ENCODE assay signal across 8 cellular contexts in genomic region chr17:68346448-68346847, GRCh38. TPM values are rescaled to one million over a fixed set of nuclear protein-coding genes. Genes with fewer than 3 reads are reported as not detected.
DNase-seq lines count a peak whose midpoint lies in the region; ATAC-seq and TF ChIP-seq lines count a peak whose summit lies in the region.

No MANE protein-coding gene starts in this region.

- H3K27me3 ChIP-seq in right lobe of liver (no peaks in the 10 kb centered on the region), prostate gland (replicated peaks; ENCODE audit: insufficient read depth) (no peaks in the 10 kb centered on the region)

- TF ChIP-seq CTCF in GM20000 (IDR thresholded peaks at IDR 0.05; ENCODE audit: extremely low read depth, missing control alignments) (no peak), right lobe of liver (IDR thresholded peaks at IDR 0.05) (no peak), prostate gland (IDR thresholded peaks at IDR 0.05) (no peak)

- H3K4me3 ChIP-seq in right lobe of liver (no peak overlapping the region), prostate gland (no peak overlapping the region)

- H3K4me1 ChIP-seq in right lobe of liver (peaks cover 0 to 5% (median 0%) of the 10 kb centered on the region in 4 donors), prostate gland (replicated peaks) (no peaks in the 10 kb centered on the region)

- 46% methylated on average over 9 of the region's 13 CpGs for WGBS in right lobe of liver (ENCODE audit: insufficient coverage, low coverage, low lambda C conversion rate, missing lambda C conversion rate)
- 76% methylated on average over 13 of the region's 13 CpGs for WGBS in prostate gland

- peak overlapping the region in 2 of 3 donors; percentile 12 to 28 for H3K27ac ChIP-seq in right lobe of liver
- H3K27ac ChIP-seq in prostate gland: no peak overlapping the region

- intact Hi-C loops in right lobe of liver (cut with DNase I): no loop called here
- intact Hi-C loops in prostate gland (cut with DNase I): no loop called here

- H3K36me3 ChIP-seq in right lobe of liver: no peaks in the 10 kb centered on the region
- no peaks in the 10 kb centered on the region for H3K36me3 ChIP-seq in prostate gland

- DNase-seq in GM20000 (ENCODE audit: low spot score) (peak; percentile 51), KG1 (lab: John Stamatoyannopoulos, UW) (peak; percentile 79), activated T-cell treated with anti-CD3 and anti-CD28 coated beads for 1 hour (ENCODE audit: low read depth) (peak; percentile 49), right lobe of liver (peak; percentile 37 to 70 (median 59)), SW480 (ENCODE audit: low spot score) (no peak), prostate gland (ENCODE audit: low spot score) (no peak), AG08395 (ENCODE audit: low spot score) (no peak)
- DNase-seq in stimulated activated naive CD8-positive, alpha-beta T cell treated with anti-CD3 and anti-CD28 coated beads, Interleukin-15, Interleukin-2, amounts not matched to agents 100 U/mL and 50 U/mL, for 24 hours: peak; percentile 73

- TF ChIP-seq POLR2A in right lobe of liver (IDR thresholded peaks at IDR 0.05) (no peak), prostate gland (IDR thresholded peaks at IDR 0.05) (no peak)

- ATAC-seq in right lobe of liver: peak; percentile 42 to 73 (median 54)
- ATAC-seq in stimulated activated naive CD8-positive, alpha-beta T cell treated with anti-CD3 and anti-CD28 coated beads, Interleukin-15, Interleukin-2, amounts not matched to agents 100 U/mL and 50 U/mL, for 24 hours: peak; percentile 87

- no peaks in the 10 kb centered on the region for H3K9me3 ChIP-seq in right lobe of liver
- H3K9me3 ChIP-seq in prostate gland: no peaks in the 10 kb centered on the region

RNA-seq across cellular contexts. Expression of gene ARSG, which starts 55.2 kb away (rescaled TPM):
- total RNA-seq in right lobe of liver (1 to 10 TPM; 1.2 to 3.3 (median 2.5) TPM), prostate gland (1 to 10 TPM; 1.5 to 8.3 TPM)

RNA-seq across cellular contexts. Expression of gene SLC16A6, which starts 55.5 kb away (rescaled TPM):
- 1 to 10 TPM in 1 of 6 experiments, under 1 TPM in 5; 0.19 to 1.2 (median 0.45) TPM for total RNA-seq in right lobe of liver
- under 1 TPM; 0.41 to 0.85 TPM for total RNA-seq in prostate gland

Comparison
In these comparisons a context has a peak if more than half of its experiments do, and no peak if none do; other contexts are left out.
1. DNase-seq: peak in GM20000 (single experiment), KG1 (single experiment), activated T-cell treated with anti-CD3 and anti-CD28 coated beads for 1 hour (single experiment), right lobe of liver (3 of 3) and stimulated activated naive CD8-positive, alpha-beta T cell treated with anti-CD3 and anti-CD28 coated beads, Interleukin-15, Interleukin-2, amounts not matched to agents 100 U/mL and 50 U/mL, for 24 hours (single experiment); none in SW480 (single experiment), prostate gland (single experiment) and AG08395 (single experiment).
2. H3K27ac ChIP-seq: peak in right lobe of liver (2 of 3); none in prostate gland (0 of 2).